Comparison of ENCODE assay signal across 10 cellular contexts in genomic region chr12:92029902-92030586, GRCh38.
DNase-seq lines count a peak whose midpoint lies in the region; ATAC-seq and TF ChIP-seq lines count a peak whose summit lies in the region.
"Had no signal": no experiment of that assay in that cellular context is flagged by ENCODE, and none has a peak within 500 bp of the region (broad histone marks: within the 10 kb centered on the region; RNA-seq: fewer than 3 reads in every experiment).

No MANE protein-coding gene starts in this region.

- peaks cover 77% of the 10 kb centered on the region for H3K4me1 Mint-ChIP-seq in activated naive CD4-positive, alpha-beta T cell treated with anti-CD3 and anti-CD28 coated beads for 36 hours (ENCODE audit: low read depth)
- peaks cover 69% of the 10 kb centered on the region for H3K4me1 Mint-ChIP-seq in activated naive CD8-positive, alpha-beta T cell treated with anti-CD3 and anti-CD28 coated beads for 36 hours

- DNase-seq in activated naive CD4-positive, alpha-beta T cell treated with anti-CD3 and anti-CD28 coated beads for 36 hours, result no peak
- DNase-seq in activated naive CD4-positive, alpha-beta T cell treated with Interleukin-2 at 50 U/mL for 16 hours, result no peak
- no peak for DNase-seq in activated naive CD8-positive, alpha-beta T cell treated with anti-CD3 and anti-CD28 coated beads for 36 hours
- DNase-seq in lung (ENCODE audit: low spot score) (no peak), transverse colon (no peak), T-helper 9 cell (no peak), cerebellum (ENCODE audit: low spot score) (no peak)
- DNase-seq in stimulated activated CD4-positive, alpha-beta T cell treated with anti-CD3 and anti-CD28 coated beads, Interleukin-2, amount 100 ng/mL, for 48 hours, result no peak
- DNase-seq: MG63, NCI-H774 had no signal

- H3K27ac Mint-ChIP-seq in activated naive CD4-positive, alpha-beta T cell treated with anti-CD3 and anti-CD28 coated beads for 36 hours, result peak overlapping the region; percentile 81
- H3K27ac Mint-ChIP-seq in activated naive CD8-positive, alpha-beta T cell treated with anti-CD3 and anti-CD28 coated beads for 36 hours, result peak overlapping the region; percentile 85

- H3K36me3 Mint-ChIP-seq in activated naive CD4-positive, alpha-beta T cell treated with anti-CD3 and anti-CD28 coated beads for 36 hours (ENCODE audit: low read depth), result peaks cover 8% of the 10 kb centered on the region
- H3K36me3 Mint-ChIP-seq in activated naive CD8-positive, alpha-beta T cell treated with anti-CD3 and anti-CD28 coated beads for 36 hours, result peaks cover 32% of the 10 kb centered on the region

- TF ChIP-seq POLR2A in transverse colon (IDR thresholded peaks at IDR 0.05), result no peak

- peak overlapping the region; percentile 32 for H3K4me3 Mint-ChIP-seq in activated naive CD4-positive, alpha-beta T cell treated with anti-CD3 and anti-CD28 coated beads for 36 hours
- peak overlapping the region; percentile 37 for H3K4me3 Mint-ChIP-seq in activated naive CD8-positive, alpha-beta T cell treated with anti-CD3 and anti-CD28 coated beads for 36 hours

- H3K27me3 Mint-ChIP-seq in activated naive CD4-positive, alpha-beta T cell treated with anti-CD3 and anti-CD28 coated beads for 36 hours (ENCODE audit: low read depth), result no peaks in the 10 kb centered on the region
- H3K27me3 Mint-ChIP-seq in activated naive CD8-positive, alpha-beta T cell treated with anti-CD3 and anti-CD28 coated beads for 36 hours, result no peaks in the 10 kb centered on the region

- no peak for TF ChIP-seq CTCF in lung (IDR thresholded peaks at IDR 0.05; ENCODE audit: control extremely low read depth, extremely low read depth)
- no peak for TF ChIP-seq CTCF in transverse colon (IDR thresholded peaks at IDR 0.05)

- in situ Hi-C loops in transverse colon (cut with MboI; ENCODE audit: low pct_ligation_motif_present in 1 of 4, low pct_unique_long_range_greater_than_20kb in 1 of 4, low sequenced_read_pairs in 3 of 4), result no loop called here

- 57 to 61% methylated on average over 3 of the region's 3 CpGs for WGBS in lung, 2 donors
- WGBS in transverse colon (ENCODE audit: low coverage in 1 of 2), 2 donors, result 77 to 79% methylated on average over 2 to 3 of the region's 3 CpGs

- H3K9me3 Mint-ChIP-seq in activated naive CD4-positive, alpha-beta T cell treated with anti-CD3 and anti-CD28 coated beads for 36 hours, result no peaks in the 10 kb centered on the region
- peaks cover 16% of the 10 kb centered on the region for H3K9me3 Mint-ChIP-seq in activated naive CD8-positive, alpha-beta T cell treated with anti-CD3 and anti-CD28 coated beads for 36 hours

- H3K4me3 ChIP-seq in lung (no peak overlapping the region), transverse colon (no peak overlapping the region)
- H3K4me3 ChIP-seq: MG63 had no signal

- CTCF ChIA-PET in activated naive CD4-positive, alpha-beta T cell treated with anti-CD3 and anti-CD28 coated beads for 36 hours (lab: Charles Lee), result interaction anchor here (1.2 to 2.4 kb wide), 3 partner anchors 12 to 107 kb away, joined by 3 to 14 read pairs (median 3); no protein-coding TSS in a partner anchor

- no peaks in the 10 kb centered on the region for H3K36me3 ChIP-seq in lung (ENCODE audit: control insufficient read depth in 2 of 2, insufficient read depth in 2 of 2, low read length in 2 of 2)
- no peaks in the 10 kb centered on the region for H3K36me3 ChIP-seq in transverse colon
- H3K36me3 ChIP-seq: MG63 had no signal

- H3K27me3 ChIP-seq in lung (ENCODE audit: control insufficient read depth, insufficient read depth) (no peaks in the 10 kb centered on the region), transverse colon (no peaks in the 10 kb centered on the region)
- H3K27me3 ChIP-seq: MG63 had no signal

- peak overlapping the region; percentile 70 to 79 for H3K27ac ChIP-seq in lung (ENCODE audit: low read depth in 1 of 2, low read length in 1 of 2)
- peak overlapping the region; percentile 72 to 80 (median 80) for H3K27ac ChIP-seq in transverse colon

- TF ChIP-seq EP300 in transverse colon (IDR thresholded peaks at IDR 0.05; ENCODE audit: low read depth), result no peak

- H3K4me1 ChIP-seq in lung (ENCODE audit: control insufficient read depth in 2 of 2, insufficient read depth in 2 of 2, low read length in 2 of 2) (peaks cover 1 to 13% of the 10 kb centered on the region in 2 donors), transverse colon (peaks cover 5 to 62% (median 19%) of the 10 kb centered on the region in 4 donors)

- intact Hi-C loops in activated naive CD4-positive, alpha-beta T cell treated with anti-CD3 and anti-CD28 coated beads for 36 hours (cut with micrococcal nuclease), result loop anchor here (1.0 to 10.0 kb wide), 10 partner anchors 15 to 372 kb away; no protein-coding TSS in a partner anchor
- intact Hi-C loops in transverse colon (cut with DNase I; ENCODE audit: low total_unique reads), result loop anchor here (10.0 kb wide), 1 partner anchor 115 kb away; the partner anchor contains the start of gene BTG1

- no peaks in the 10 kb centered on the region for H3K9me3 ChIP-seq in lung (ENCODE audit: control insufficient read depth in 2 of 2, insufficient read depth in 1 of 2, low read length in 1 of 2)
- no peaks in the 10 kb centered on the region for H3K9me3 ChIP-seq in transverse colon
- H3K9me3 ChIP-seq: MG63 had no signal

- ATAC-seq in lung (ENCODE audit: insufficient read depth, low FRiP score), result no peak
